ENCODE assay signal across 1 cellular context in the genomic region with DNA sequence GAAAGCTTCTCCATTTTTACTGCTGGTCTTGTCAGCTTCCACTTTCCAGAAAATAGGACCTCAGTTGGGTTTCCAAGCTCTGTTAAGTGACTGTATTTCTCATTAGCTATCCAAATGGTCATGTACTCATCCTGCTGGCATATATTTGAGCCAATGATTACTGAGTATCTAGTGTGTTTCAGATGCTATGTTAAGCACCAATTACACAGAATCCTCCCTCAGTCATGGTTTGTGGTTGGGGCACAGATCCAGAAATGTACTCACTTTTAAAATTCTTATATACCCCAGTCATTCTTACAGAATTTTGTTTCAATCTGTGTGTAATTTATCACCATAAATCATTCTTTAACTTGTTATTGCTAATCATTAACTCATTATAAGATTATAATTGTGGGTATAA.
TF ChIP-seq lines count a peak whose summit lies in the region.

No MANE protein-coding gene starts in this region.

TF ChIP-seq in SK-N-SH treated with all-trans-retinoic acid at 6 μM for 48 hours, 23 proteins besides CTCF, POLR2A, EP300 and RAD21 (continued from another document):
- TF ChIP-seq, protein P1, sequence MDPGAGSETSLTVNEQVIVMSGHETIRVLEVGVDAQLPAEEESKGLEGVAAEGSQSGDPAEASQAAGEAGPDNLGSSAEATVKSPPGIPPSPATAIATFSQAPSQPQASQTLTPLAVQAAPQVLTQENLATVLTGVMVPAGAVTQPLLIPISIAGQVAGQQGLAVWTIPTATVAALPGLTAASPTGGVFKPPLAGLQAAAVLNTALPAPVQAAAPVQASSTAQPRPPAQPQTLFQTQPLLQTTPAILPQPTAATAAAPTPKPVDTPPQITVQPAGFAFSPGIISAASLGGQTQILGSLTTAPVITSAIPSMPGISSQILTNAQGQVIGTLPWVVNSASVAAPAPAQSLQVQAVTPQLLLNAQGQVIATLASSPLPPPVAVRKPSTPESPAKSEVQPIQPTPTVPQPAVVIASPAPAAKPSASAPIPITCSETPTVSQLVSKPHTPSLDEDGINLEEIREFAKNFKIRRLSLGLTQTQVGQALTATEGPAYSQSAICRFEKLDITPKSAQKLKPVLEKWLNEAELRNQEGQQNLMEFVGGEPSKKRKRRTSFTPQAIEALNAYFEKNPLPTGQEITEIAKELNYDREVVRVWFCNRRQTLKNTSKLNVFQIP (CRISPR knock-in tag; IDR thresholded peaks at IDR 0.05; ENCODE audit: borderline replicate concordance, low read depth) = no peak
- no peak for TF ChIP-seq PPARA (CRISPR knock-in tag; IDR thresholded peaks at IDR 0.05; ENCODE audit: borderline replicate concordance)
- TF ChIP-seq ZNF8 (CRISPR knock-in tag; IDR thresholded peaks at IDR 0.05) = no peak
- TF ChIP-seq, protein P2, sequence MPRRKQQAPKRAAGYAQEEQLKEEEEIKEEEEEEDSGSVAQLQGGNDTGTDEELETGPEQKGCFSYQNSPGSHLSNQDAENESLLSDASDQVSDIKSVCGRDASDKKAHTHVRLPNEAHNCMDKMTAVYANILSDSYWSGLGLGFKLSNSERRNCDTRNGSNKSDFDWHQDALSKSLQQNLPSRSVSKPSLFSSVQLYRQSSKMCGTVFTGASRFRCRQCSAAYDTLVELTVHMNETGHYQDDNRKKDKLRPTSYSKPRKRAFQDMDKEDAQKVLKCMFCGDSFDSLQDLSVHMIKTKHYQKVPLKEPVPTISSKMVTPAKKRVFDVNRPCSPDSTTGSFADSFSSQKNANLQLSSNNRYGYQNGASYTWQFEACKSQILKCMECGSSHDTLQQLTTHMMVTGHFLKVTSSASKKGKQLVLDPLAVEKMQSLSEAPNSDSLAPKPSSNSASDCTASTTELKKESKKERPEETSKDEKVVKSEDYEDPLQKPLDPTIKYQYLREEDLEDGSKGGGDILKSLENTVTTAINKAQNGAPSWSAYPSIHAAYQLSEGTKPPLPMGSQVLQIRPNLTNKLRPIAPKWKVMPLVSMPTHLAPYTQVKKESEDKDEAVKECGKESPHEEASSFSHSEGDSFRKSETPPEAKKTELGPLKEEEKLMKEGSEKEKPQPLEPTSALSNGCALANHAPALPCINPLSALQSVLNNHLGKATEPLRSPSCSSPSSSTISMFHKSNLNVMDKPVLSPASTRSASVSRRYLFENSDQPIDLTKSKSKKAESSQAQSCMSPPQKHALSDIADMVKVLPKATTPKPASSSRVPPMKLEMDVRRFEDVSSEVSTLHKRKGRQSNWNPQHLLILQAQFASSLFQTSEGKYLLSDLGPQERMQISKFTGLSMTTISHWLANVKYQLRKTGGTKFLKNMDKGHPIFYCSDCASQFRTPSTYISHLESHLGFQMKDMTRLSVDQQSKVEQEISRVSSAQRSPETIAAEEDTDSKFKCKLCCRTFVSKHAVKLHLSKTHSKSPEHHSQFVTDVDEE (CRISPR knock-in tag; IDR thresholded peaks at IDR 0.05) = no peak
- TF ChIP-seq ISL1 (CRISPR knock-in tag; IDR thresholded peaks at IDR 0.05) = 0 out of 2 replicates have a peak, but pooled peaks have one; percentile 25
